Comparison of ENCODE assay signal across 8 cellular contexts in genomic region chr19:39533791-39534190, GRCh38. TPM values are rescaled to one million over a fixed set of nuclear protein-coding genes. Genes with fewer than 3 reads are reported as not detected.
"Had no signal": no experiment of that assay in that cellular context is flagged by ENCODE, and none has a peak within 500 bp of the region (broad histone marks: within the 10 kb centered on the region; RNA-seq: fewer than 3 reads in every experiment).

No MANE protein-coding gene starts in this region.

- H2AFZ ChIP-seq: GM23338 had no signal

- H3K4me3 ChIP-seq: GM23338 had no signal

- DNase-seq: H7, KBM-7 had no signal

- H3K27ac ChIP-seq: HL-60 had no signal

- H3K9me3 ChIP-seq: HAP-1 had no signal

- H3K36me3 ChIP-seq: HAP-1 had no signal

- H3K4me2 ChIP-seq: GM23338 had no signal

RNA-seq across cellular contexts. Expression of gene SELENOV, which starts 18.9 kb away (rescaled TPM):
- total RNA-seq: HepG2, HT1080 had no signal
- polyA plus RNA-seq: HepG2, IgD-negative memory B cell had no signal
